ENCODE assay signal across 15 cellular contexts in the genomic region with DNA sequence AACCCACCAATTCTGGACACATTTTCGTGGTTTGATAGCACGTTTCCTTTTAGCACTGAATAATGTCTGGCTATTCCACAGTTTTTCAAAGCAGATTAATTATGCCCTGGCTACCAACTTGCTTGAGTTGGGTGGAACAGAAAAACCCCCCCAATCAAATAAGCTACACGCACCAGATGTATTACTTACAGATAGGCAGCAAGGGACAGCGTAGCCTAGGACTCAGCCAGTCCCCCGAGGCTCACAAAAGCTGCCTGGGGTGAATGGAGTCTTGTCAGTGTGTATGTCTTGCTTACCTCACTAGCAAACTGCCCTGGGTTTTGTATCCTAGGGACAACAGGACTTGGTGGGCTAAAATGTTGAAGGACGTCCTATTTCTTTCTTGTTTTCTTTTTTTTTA. TPM values are rescaled to one million over a fixed set of nuclear protein-coding genes. Genes with fewer than 3 reads are reported as not detected.
A peak's percentile ranks its signal among the peaks of the same experiment; 100 is the strongest.
DNase-seq lines count a peak whose midpoint lies in the region; ATAC-seq, FAIRE-seq and TF ChIP-seq lines count a peak whose summit lies in the region.
"Had no signal": no experiment of that assay in that cellular context is flagged by ENCODE, and none has a peak within 500 bp of the region (broad histone marks: within the 10 kb centered on the region; RNA-seq: fewer than 3 reads in every experiment).

No MANE protein-coding gene starts in this region.

- intact Hi-C loops in naive thymus-derived CD4-positive, alpha-beta T cell (cut with micrococcal nuclease), result no loop called here
- intact Hi-C loops in left cardiac atrium (cut with DNase I), result no loop called here

- H3K36me3 ChIP-seq in HEK293 (ENCODE audit: control insufficient read depth in 2 of 2, insufficient read depth in 1 of 2, low read length in 2 of 2), result no peaks in the 10 kb centered on the region
- no peaks in the 10 kb centered on the region for H3K36me3 ChIP-seq in naive thymus-derived CD4-positive, alpha-beta T cell (ENCODE audit: control insufficient read depth in 2 of 3, insufficient read depth in 3 of 3, low read length in 3 of 3)
- H3K36me3 ChIP-seq: colonic mucosa, right lobe of liver had no signal

- H3K4me3 Mint-ChIP-seq in activated naive CD8-positive, alpha-beta T cell treated with anti-CD3 and anti-CD28 coated beads, Interleukin-2, amount 50 U/mL, for 24 hours, result no peak overlapping the region
- peak overlapping the region in 7 of 10 donors; percentile 23 to 72 (median 57) for H3K4me3 Mint-ChIP-seq in naive thymus-derived CD4-positive, alpha-beta T cell

- CTCF ChIA-PET in A549 (lab: Yijun Ruan, JAX), result interaction anchor here (0.7 to 4.5 kb wide), 8 partner anchors 10 to 59 kb away, joined by 3 to 43 read pairs (median 4); no protein-coding TSS in a partner anchor
- CTCF ChIA-PET in HEK293 (lab: Yijun Ruan, JAX), result interaction anchor here (0.7 to 2.0 kb wide), 4 partner anchors 13 to 103 kb away, joined by 3 to 12 read pairs (median 6); no protein-coding TSS in a partner anchor
- CTCF ChIA-PET in naive thymus-derived CD4-positive, alpha-beta T cell (lab: Charles Lee), result no interaction called here

- ATAC-seq in A549, result peak; percentile 52 to 61; a peak in 4 of 6 replicates
- peak; percentile 36 for ATAC-seq in activated naive CD8-positive, alpha-beta T cell treated with anti-CD3 and anti-CD28 coated beads, Interleukin-2, amount 50 U/mL, for 24 hours
- no peak for ATAC-seq in naive thymus-derived CD4-positive, alpha-beta T cell
- no peak for ATAC-seq in left cardiac atrium
- ATAC-seq: right lobe of liver had no signal

- H3K27ac ChIP-seq in A549 (peak overlapping the region in 1 of 2 experiments; percentile 70; a peak in 3 of 6 replicates), HEK293 (ENCODE audit: extremely low read depth, low read depth, low read length) (peak overlapping the region; percentile 59)
- H3K27ac ChIP-seq in naive thymus-derived CD4-positive, alpha-beta T cell (ENCODE audit: low read depth, low read length), result no peak overlapping the region
- H3K27ac ChIP-seq: colonic mucosa, right lobe of liver had no signal

- no peak overlapping the region for H3K4me2 ChIP-seq in A549

- no peaks in the 10 kb centered on the region for H3K9me3 Mint-ChIP-seq in activated naive CD8-positive, alpha-beta T cell treated with anti-CD3 and anti-CD28 coated beads, Interleukin-2, amount 50 U/mL, for 24 hours
- peaks cover 0 to 18% (median 6%) of the 10 kb centered on the region in 11 donors for H3K9me3 Mint-ChIP-seq in naive thymus-derived CD4-positive, alpha-beta T cell

- peaks cover 13% of the 10 kb centered on the region for H3K27me3 Mint-ChIP-seq in activated naive CD8-positive, alpha-beta T cell treated with anti-CD3 and anti-CD28 coated beads, Interleukin-2, amount 50 U/mL, for 24 hours
- peaks cover 2 to 23% (median 20%) of the 10 kb centered on the region in 5 donors for H3K27me3 Mint-ChIP-seq in naive thymus-derived CD4-positive, alpha-beta T cell

- TF ChIP-seq CTCF in A549 (IDR thresholded peaks at IDR 0.05) (no peak), HEK293 (tag by site-specific recombination; IDR thresholded peaks at IDR 0.05) (no peak)

- H3K4me1 ChIP-seq in A549, result no peaks in the 10 kb centered on the region
- no peaks in the 10 kb centered on the region for H3K4me1 ChIP-seq in HEK293 (ENCODE audit: control insufficient read depth, insufficient read depth, low read length)
- no peaks in the 10 kb centered on the region for H3K4me1 ChIP-seq in naive thymus-derived CD4-positive, alpha-beta T cell (ENCODE audit: control insufficient read depth in 2 of 2, insufficient read depth in 2 of 2, low read length in 2 of 2)
- H3K4me1 ChIP-seq: colonic mucosa, right lobe of liver had no signal

- WGBS in A549 (ENCODE audit: missing lambda C conversion rate), result 45% methylated on average over 6 of the region's 6 CpGs

- TF ChIP-seq RAD21 in A549 (conservative IDR thresholded peaks at IDR 0.05 in 1 of 2, IDR thresholded peaks at IDR 0.05 in 1 of 2), result no peak

- peaks cover 3% of the 10 kb centered on the region for H3K4me1 Mint-ChIP-seq in activated naive CD8-positive, alpha-beta T cell treated with anti-CD3 and anti-CD28 coated beads, Interleukin-2, amount 50 U/mL, for 24 hours
- peaks cover 0 to 11% (median 0%) of the 10 kb centered on the region in 7 donors for H3K4me1 Mint-ChIP-seq in naive thymus-derived CD4-positive, alpha-beta T cell

- no peak for TF ChIP-seq POLR2A in A549 (IDR thresholded peaks at IDR 0.05; ENCODE audit: low read length)

- no peak for DNase-seq in A549 (ENCODE audit: low read depth in 1 of 2, low spot score in 1 of 2)
- no peak for DNase-seq in activated naive CD8-positive, alpha-beta T cell treated with anti-CD3 and anti-CD28 coated beads, Interleukin-2, amount 50 U/mL, for 24 hours
- DNase-seq in naive thymus-derived CD4-positive, alpha-beta T cell, result no peak
- no peak for DNase-seq in activated effector memory CD4-positive, alpha-beta T cell treated with Interleukin-2 at 50 U/mL for 16 hours
- DNase-seq in left cardiac atrium, result no peak
- no peak for DNase-seq in ecto neural progenitor cell (ENCODE audit: low spot score)
- DNase-seq in stimulated activated CD4-positive, alpha-beta T cell treated with anti-CD3 and anti-CD28 coated beads, Interleukin-15, amount 100 ng/mL, for 24 hours, result no peak
- DNase-seq: colonic mucosa; H7; NCI-H1694 treated with DMSO at 0.1 percent for 48 hours; NCI-H446 treated with DMSO at 0.1 percent for 48 hours; right lobe of liver; stimulated activated CD4-positive, alpha-beta T cell treated with anti-CD3 and anti-CD28 coated beads, Interleukin-2, amount 100 ng/mL, for 48 hours had no signal

- no peak for TF ChIP-seq EP300 in A549 (IDR thresholded peaks at IDR 0.05)

- H3K36me3 Mint-ChIP-seq in activated naive CD8-positive, alpha-beta T cell treated with anti-CD3 and anti-CD28 coated beads, Interleukin-2, amount 50 U/mL, for 24 hours (ENCODE audit: low read depth), result peaks cover 2% of the 10 kb centered on the region
- peaks cover 0 to 5% (median 0%) of the 10 kb centered on the region in 5 donors for H3K36me3 Mint-ChIP-seq in naive thymus-derived CD4-positive, alpha-beta T cell

- H3K9me3 ChIP-seq in A549, result peaks cover 11% of the 10 kb centered on the region; the same call in 2 of the 3 replicates
- no peaks in the 10 kb centered on the region for H3K9me3 ChIP-seq in HEK293 (ENCODE audit: control insufficient read depth, insufficient read depth, low read depth, low read length)
- H3K9me3 ChIP-seq in naive thymus-derived CD4-positive, alpha-beta T cell (ENCODE audit: control insufficient read depth in 2 of 3, low read length in 3 of 3), result peaks cover 0 to 5% (median 0%) of the 10 kb centered on the region in 3 experiments
- H3K9me3 ChIP-seq: colonic mucosa, right lobe of liver had no signal

- H3K4me3 ChIP-seq in A549, result no peak overlapping the region
- H3K4me3 ChIP-seq in HEK293 (ENCODE audit: low read depth, low read length), result no peak overlapping the region
- no peak overlapping the region for H3K4me3 ChIP-seq in naive thymus-derived CD4-positive, alpha-beta T cell (ENCODE audit: low read length)
- H3K4me3 ChIP-seq: colonic mucosa, right lobe of liver had no signal

- no peaks in the 10 kb centered on the region for H3K27me3 ChIP-seq in naive thymus-derived CD4-positive, alpha-beta T cell (ENCODE audit: control insufficient read depth in 2 of 2, insufficient read depth in 2 of 2, low read length in 2 of 2)
- H3K27me3 ChIP-seq: colonic mucosa, right lobe of liver had no signal

- peak overlapping the region; percentile 27 for H3K27ac Mint-ChIP-seq in activated naive CD8-positive, alpha-beta T cell treated with anti-CD3 and anti-CD28 coated beads, Interleukin-2, amount 50 U/mL, for 24 hours
- peak overlapping the region in 3 of 9 donors; percentile 36 to 84 (median 76) for H3K27ac Mint-ChIP-seq in naive thymus-derived CD4-positive, alpha-beta T cell

- POLR2A ChIA-PET in A549 (lab: Yijun Ruan, JAX), result interaction anchor here (0.8 kb wide), 1 partner anchor 26 kb away, joined by 3 read pairs; no protein-coding TSS in a partner anchor
- POLR2A ChIA-PET in HEK293 (lab: Yijun Ruan, JAX), result interaction anchor here (0.6 to 2.9 kb wide), 6 partner anchors 8 to 242 kb away, joined by 3 to 14 read pairs (median 4); a partner anchor contains a TSS
- POLR2A ChIA-PET in naive thymus-derived CD4-positive, alpha-beta T cell (lab: Charles Lee), result no interaction called here

- no peak for FAIRE-seq in A549 (lab: Jason Lieb, UNC)
- FAIRE-seq: D721Med had no signal

TF ChIP-seq in A549, 52 proteins besides CTCF, POLR2A, EP300 and RAD21 (continues in another document):
- no peak for TF ChIP-seq TFCP2L1 (CRISPR knock-in tag; IDR thresholded peaks at IDR 0.05)
- TF ChIP-seq HOXB5 (CRISPR knock-in tag; IDR thresholded peaks at IDR 0.05), result no peak
- TF ChIP-seq, protein P1, sequence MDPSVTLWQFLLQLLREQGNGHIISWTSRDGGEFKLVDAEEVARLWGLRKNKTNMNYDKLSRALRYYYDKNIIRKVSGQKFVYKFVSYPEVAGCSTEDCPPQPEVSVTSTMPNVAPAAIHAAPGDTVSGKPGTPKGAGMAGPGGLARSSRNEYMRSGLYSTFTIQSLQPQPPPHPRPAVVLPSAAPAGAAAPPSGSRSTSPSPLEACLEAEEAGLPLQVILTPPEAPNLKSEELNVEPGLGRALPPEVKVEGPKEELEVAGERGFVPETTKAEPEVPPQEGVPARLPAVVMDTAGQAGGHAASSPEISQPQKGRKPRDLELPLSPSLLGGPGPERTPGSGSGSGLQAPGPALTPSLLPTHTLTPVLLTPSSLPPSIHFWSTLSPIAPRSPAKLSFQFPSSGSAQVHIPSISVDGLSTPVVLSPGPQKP (IDR thresholded peaks at IDR 0.05; ENCODE audit: low read depth, low read length), result no peak

RNA-seq across cellular contexts. Expression of a gene that starts 12.2 kb away (rescaled TPM):
- polyA plus RNA-seq in A549 (2011; rRNA removed) (25.8 and 26.9 TPM in 2 replicates), A549 (2017; fragmentation: RNase III; extraction: RNeasy Plus Mini Kit Qiagen cat#74134 plus additional on column Dnase treatment) (42.0 to 62.4 TPM (median 54.9 TPM) in 3 replicates)
- polyA plus RNA-seq in A549 (2012; cell fraction: cytosol; rRNA removed), result 61.7 and 106 TPM in 2 replicates
- polyA plus RNA-seq in A549 (2012; cell fraction: nucleus; rRNA removed), result 144 and 234 TPM in 2 replicates
- 33.1 and 61.1 TPM in 2 replicates for polyA minus RNA-seq in A549 (2011; rRNA and poly(A)+ RNA removed)
- total RNA-seq in naive thymus-derived CD4-positive, alpha-beta T cell, result 1 to 10 TPM in 1 of 5 experiments, under 1 TPM in 2, not detected in 2; 0.16 to 1.7 (median 0.19) TPM
- polyA plus RNA-seq in naive thymus-derived CD4-positive, alpha-beta T cell, result under 1 TPM in 1 of 2 donors, not detected in 1; 0.13 TPM
- 1 to 10 TPM; 3.0 to 4.3 TPM for total RNA-seq in left cardiac atrium

Comparison
In these comparisons a context has a peak if more than half of its experiments do, and no peak if none do; other contexts are left out.
1. ATAC-seq: peak in A549 (2 of 2) and activated naive CD8-positive, alpha-beta T cell treated with anti-CD3 and anti-CD28 coated beads, Interleukin-2, amount 50 U/mL, for 24 hours (single experiment); none in naive thymus-derived CD4-positive, alpha-beta T cell (single experiment) and left cardiac atrium (0 of 2).